36 cellular contexts compared by ENCODE assay signal in the genomic region with DNA sequence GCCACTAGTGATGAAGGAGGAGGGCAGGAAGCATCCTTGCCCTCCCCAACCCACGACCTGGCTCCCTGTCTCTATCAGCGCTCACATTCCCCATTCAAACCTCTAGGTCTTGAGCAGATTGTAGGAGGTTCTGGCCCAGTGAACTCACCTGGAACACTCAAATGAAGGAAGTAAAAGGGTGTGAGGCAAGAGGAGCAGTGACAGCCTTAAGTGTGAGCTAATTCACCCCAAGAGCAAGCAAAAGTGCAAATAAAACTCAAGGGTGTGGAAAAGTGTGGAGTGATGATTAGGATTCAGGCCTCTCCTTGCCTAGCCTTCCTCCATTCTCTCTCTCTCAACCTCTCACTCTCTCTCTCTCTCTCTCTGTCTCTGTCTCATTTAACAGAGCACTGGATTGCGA.
"Had no signal": no experiment of that assay in that cellular context is flagged by ENCODE, and none has a peak within 500 bp of the region (broad histone marks: within the 10 kb centered on the region; RNA-seq: fewer than 3 reads in every experiment).

No MANE protein-coding gene starts in this region.

- H3K4me1 Mint-ChIP-seq: activated CD4-positive, alpha-beta T cell treated with anti-CD3 and anti-CD28 coated beads for 36 hours; activated CD8-positive, alpha-beta memory T cell treated with anti-CD3 and anti-CD28 coated beads, Interleukin-2, amount 10 ng/mL, durations not matched to agents 7 days and 5 days; activated naive CD8-positive, alpha-beta T cell treated with anti-CD3 and anti-CD28 coated beads for 36 hours had no signal

- H3K4me3 ChIP-seq: MG63, Peyer's patch, SJSA1 had no signal

- H3K4me1 ChIP-seq: Peyer's patch, SJSA1 had no signal

- H3K27ac Mint-ChIP-seq: activated CD4-positive, alpha-beta memory T cell treated with anti-CD3 and anti-CD28 coated beads for 36 hours; activated CD4-positive, alpha-beta T cell treated with anti-CD3 and anti-CD28 coated beads for 36 hours; activated CD8-positive, alpha-beta memory T cell treated with anti-CD3 and anti-CD28 coated beads, Interleukin-2, amount 10 ng/mL, durations not matched to agents 7 days and 5 days; activated naive CD8-positive, alpha-beta T cell treated with anti-CD3 and anti-CD28 coated beads for 36 hours; T-helper 1 cell treated with Interleukin-12 subunit alpha and Interleukin-12 subunit beta and Interleukin-4 antibody, amounts not matched to agents 30 μg/mL and 1 μg/mL, for 36 hours; T-helper 2 cell treated with Interferon-gamma antibody and Interleukin-4, amounts not matched to agents 5 μg/mL and 100 μg/mL, for 36 hours; WTC11 had no signal

- H3K9me3 ChIP-seq: MG63, Peyer's patch, SJSA1, SK-N-SH had no signal

- DNase-seq: activated CD4-positive, alpha-beta memory T cell treated with anti-CD3 and anti-CD28 coated beads for 36 hours; activated CD4-positive, alpha-beta T cell treated with anti-CD3 and anti-CD28 coated beads for 36 hours; activated CD4-positive, alpha-beta T cell treated with anti-CD3 and anti-CD28 coated beads, Interleukin-2, amount 50 U/mL, for 1 hour; activated CD8-positive, alpha-beta memory T cell treated with anti-CD3 and anti-CD28 coated beads for 24 hours; activated CD8-positive, alpha-beta memory T cell treated with anti-CD3 and anti-CD28 coated beads, Interleukin-2, amount 10 ng/mL, durations not matched to agents 7 days and 5 days; activated CD8-positive, alpha-beta memory T cell treated with anti-CD3 and anti-CD28 coated beads, Interleukin-2, amount 50 U/mL, for 48 hours; activated effector memory CD4-positive, alpha-beta T cell treated with Interleukin-2 at 50 U/mL for 16 hours; activated naive CD4-positive, alpha-beta T cell treated with anti-CD3 and anti-CD28 coated beads, Interleukin-2, amount 50 U/mL, for 16 hours; activated naive CD8-positive, alpha-beta T cell treated with anti-CD3 and anti-CD28 coated beads for 36 hours; activated T-cell treated with anti-CD3 and anti-CD28 coated beads, Interleukin-2, amount 50 U/mL, for 48 hours; amniotic stem cell; aorta; brain microvascular endothelial cell; central memory CD4-positive, alpha-beta T cell; Kasumi-1; MG63; NCI-H1092; NCI-H1436 treated with DMSO at 0.1 percent for 48 hours; NCI-H187; NCI-H2029 treated with DMSO at 0.1 percent for 48 hours; NCI-H2107; NCI-H2171; NCI-H510A; NCI-H526; NCI-H748 treated with DMSO at 0.1 percent for 48 hours; NK-92 treated with Interleukin-12 subunit alpha and Interleukin-12 subunit beta, amount 100 ng/mL, for 24 hours; PC-3; Peyer's patch; RPMI8226; SHP77 treated with DMSO at 0.1 percent for 48 hours; SK-N-SH had no signal

- H3K9me3 Mint-ChIP-seq: activated CD4-positive, alpha-beta memory T cell treated with anti-CD3 and anti-CD28 coated beads for 36 hours; activated naive CD8-positive, alpha-beta T cell treated with anti-CD3 and anti-CD28 coated beads for 36 hours; T-helper 1 cell treated with Interleukin-12 subunit alpha and Interleukin-12 subunit beta and Interleukin-4 antibody, amounts not matched to agents 30 μg/mL and 1 μg/mL, for 36 hours; T-helper 2 cell treated with Interferon-gamma antibody and Interleukin-4, amounts not matched to agents 5 μg/mL and 100 μg/mL, for 36 hours; WTC11 had no signal

- H3K4me3 Mint-ChIP-seq: activated CD4-positive, alpha-beta memory T cell treated with anti-CD3 and anti-CD28 coated beads for 36 hours; activated CD4-positive, alpha-beta T cell treated with anti-CD3 and anti-CD28 coated beads for 36 hours; activated CD8-positive, alpha-beta memory T cell treated with anti-CD3 and anti-CD28 coated beads, Interleukin-2, amount 10 ng/mL, durations not matched to agents 7 days and 5 days; activated naive CD8-positive, alpha-beta T cell treated with anti-CD3 and anti-CD28 coated beads for 36 hours; T-helper 1 cell treated with Interleukin-12 subunit alpha and Interleukin-12 subunit beta and Interleukin-4 antibody, amounts not matched to agents 30 μg/mL and 1 μg/mL, for 36 hours; T-helper 2 cell treated with Interferon-gamma antibody and Interleukin-4, amounts not matched to agents 5 μg/mL and 100 μg/mL, for 36 hours; WTC11 had no signal

- H3K27me3 ChIP-seq: brain microvascular endothelial cell, MG63, Peyer's patch, SJSA1 had no signal

- H3K36me3 ChIP-seq: brain microvascular endothelial cell, MG63, Peyer's patch, SJSA1 had no signal

- H3K36me3 Mint-ChIP-seq: activated CD4-positive, alpha-beta memory T cell treated with anti-CD3 and anti-CD28 coated beads for 36 hours; activated CD8-positive, alpha-beta memory T cell treated with anti-CD3 and anti-CD28 coated beads, Interleukin-2, amount 10 ng/mL, durations not matched to agents 7 days and 5 days; activated naive CD8-positive, alpha-beta T cell treated with anti-CD3 and anti-CD28 coated beads for 36 hours; WTC11 had no signal

- H3K27ac ChIP-seq: brain microvascular endothelial cell, Peyer's patch, SJSA1 had no signal

- ATAC-seq: activated CD4-positive, alpha-beta T cell treated with anti-CD3 and anti-CD28 coated beads for 36 hours; activated CD4-positive, CD25-positive, alpha-beta regulatory T cell treated with anti-CD3 and anti-CD28 coated beads, Interleukin-2, amount 50 U/mL, for 24 hours; activated CD8-positive, alpha-beta memory T cell treated with anti-CD3 and anti-CD28 coated beads, Interleukin-2, amount 10 ng/mL, durations not matched to agents 7 days and 5 days; PC-3; WTC11 had no signal
